Comparison of ENCODE assay signal across 11 cellular contexts in the genomic region with DNA sequence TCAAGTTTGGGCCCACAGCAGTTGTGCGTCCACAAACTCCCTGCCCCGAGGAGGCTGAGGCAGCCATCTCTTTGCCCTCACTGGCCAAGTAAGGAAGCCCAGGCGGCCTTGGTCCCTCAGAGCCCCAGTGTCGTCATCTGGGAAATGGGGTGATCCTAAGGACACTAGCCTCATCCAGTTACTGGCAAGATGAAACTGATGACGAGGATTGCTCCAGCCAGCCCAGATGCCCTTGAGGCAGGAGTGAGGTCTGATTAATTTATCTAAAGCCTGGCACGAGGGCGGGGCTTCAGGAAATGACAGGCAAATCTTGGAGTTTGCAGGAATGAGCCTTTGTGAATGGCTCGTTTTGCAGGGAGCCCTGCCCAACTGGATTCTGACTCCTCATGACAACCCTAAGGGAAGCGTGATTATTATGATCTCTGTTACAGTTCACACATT. TPM values are rescaled to one million over a fixed set of nuclear protein-coding genes. Genes with fewer than 3 reads are reported as not detected.
A peak's percentile ranks its signal among the peaks of the same experiment; 100 is the strongest.
DNase-seq lines count a peak whose midpoint lies in the region; ATAC-seq and TF ChIP-seq lines count a peak whose summit lies in the region.
"Had no signal": no experiment of that assay in that cellular context is flagged by ENCODE, and none has a peak within 500 bp of the region (broad histone marks: within the 10 kb centered on the region; RNA-seq: fewer than 3 reads in every experiment).

No MANE protein-coding gene starts in this region.

- no peak for TF ChIP-seq CTCF in right atrium auricular region (IDR thresholded peaks at IDR 0.05)
- no peak for TF ChIP-seq CTCF in suprapubic skin (IDR thresholded peaks at IDR 0.05)

- peak overlapping the region; percentile 89 for H3K4me3 Mint-ChIP-seq in activated naive CD4-positive, alpha-beta T cell treated with anti-CD3 and anti-CD28 coated beads, Interleukin-2, amount 10 ng/mL, durations not matched to agents 7 days and 5 days
- peak overlapping the region; percentile 92 for H3K4me3 Mint-ChIP-seq in activated naive CD8-positive, alpha-beta T cell treated with anti-CD3 and anti-CD28 coated beads, Interleukin-2, amount 10 ng/mL, durations not matched to agents 7 days and 5 days

- H3K4me1 ChIP-seq in right atrium auricular region = peaks cover 0 to 53% of the 10 kb centered on the region in 2 donors
- H3K4me1 ChIP-seq in suprapubic skin = peaks cover 53% of the 10 kb centered on the region

- H3K36me3 ChIP-seq in right atrium auricular region = no peaks in the 10 kb centered on the region
- no peaks in the 10 kb centered on the region for H3K36me3 ChIP-seq in suprapubic skin
- H3K36me3 ChIP-seq: transverse colon had no signal

- no peaks in the 10 kb centered on the region for H3K9me3 Mint-ChIP-seq in activated naive CD4-positive, alpha-beta T cell treated with anti-CD3 and anti-CD28 coated beads, Interleukin-2, amount 10 ng/mL, durations not matched to agents 7 days and 5 days
- H3K9me3 Mint-ChIP-seq in activated naive CD8-positive, alpha-beta T cell treated with anti-CD3 and anti-CD28 coated beads, Interleukin-2, amount 10 ng/mL, durations not matched to agents 7 days and 5 days = no peaks in the 10 kb centered on the region

- no peak for TF ChIP-seq EP300 in suprapubic skin (IDR thresholded peaks at IDR 0.05)

- DNase-seq in activated naive CD4-positive, alpha-beta T cell treated with anti-CD3 and anti-CD28 coated beads, Interleukin-2, amount 10 ng/mL, durations not matched to agents 7 days and 5 days = no peak
- DNase-seq in activated naive CD4-positive, alpha-beta T cell (lab: John Stamatoyannopoulos, UW) = no peak
- DNase-seq in activated naive CD8-positive, alpha-beta T cell treated with anti-CD3 and anti-CD28 coated beads, Interleukin-2, amount 10 ng/mL, durations not matched to agents 7 days and 5 days = no peak
- DNase-seq in right atrium auricular region (ENCODE audit: low spot score) (no peak), suprapubic skin (ENCODE audit: low spot score in 2 of 2) (no peak), KBM-7 (no peak), cortex of kidney (lab: John Stamatoyannopoulos, UW) (no peak)
- DNase-seq: NCI-H1092 treated with DMSO at 0.1 percent for 48 hours, transverse colon had no signal

- no peak for ATAC-seq in activated naive CD8-positive, alpha-beta T cell treated with anti-CD3 and anti-CD28 coated beads, Interleukin-2, amount 10 ng/mL, durations not matched to agents 7 days and 5 days (ENCODE audit: low read depth)
- no peak for ATAC-seq in HG03039 (IDR thresholded peaks at IDR 0.05; ENCODE audit: unreplicated experiment)
- ATAC-seq: SK-N-SH treated with all-trans-retinoic acid at 6 μM for 48 hours had no signal

- H3K36me3 Mint-ChIP-seq in activated naive CD4-positive, alpha-beta T cell treated with anti-CD3 and anti-CD28 coated beads, Interleukin-2, amount 10 ng/mL, durations not matched to agents 7 days and 5 days = peaks cover 7% of the 10 kb centered on the region
- peaks cover 3% of the 10 kb centered on the region for H3K36me3 Mint-ChIP-seq in activated naive CD8-positive, alpha-beta T cell treated with anti-CD3 and anti-CD28 coated beads, Interleukin-2, amount 10 ng/mL, durations not matched to agents 7 days and 5 days

- H3K9me3 ChIP-seq in right atrium auricular region (no peaks in the 10 kb centered on the region), suprapubic skin (no peaks in the 10 kb centered on the region)
- H3K9me3 ChIP-seq: transverse colon had no signal

- H3K27ac Mint-ChIP-seq in activated naive CD4-positive, alpha-beta T cell treated with anti-CD3 and anti-CD28 coated beads, Interleukin-2, amount 10 ng/mL, durations not matched to agents 7 days and 5 days = no peak overlapping the region
- H3K27ac Mint-ChIP-seq in activated naive CD8-positive, alpha-beta T cell treated with anti-CD3 and anti-CD28 coated beads, Interleukin-2, amount 10 ng/mL, durations not matched to agents 7 days and 5 days = peak overlapping the region; percentile 43

- H3K27ac ChIP-seq in right atrium auricular region (peak overlapping the region; percentile 71 to 77), suprapubic skin (peak overlapping the region; percentile 44)

- POLR2A ChIA-PET in activated naive CD8-positive, alpha-beta T cell treated with anti-CD3 and anti-CD28 coated beads, Interleukin-2, amount 10 ng/mL, durations not matched to agents 7 days and 5 days (lab: Charles Lee) = no interaction called here

- H3K4me3 ChIP-seq in right atrium auricular region (peak overlapping the region in 1 of 2 donors; percentile 61), suprapubic skin (no peak overlapping the region)

- no peaks in the 10 kb centered on the region for H3K27me3 ChIP-seq in right atrium auricular region
- H3K27me3 ChIP-seq in suprapubic skin = peaks cover 14% of the 10 kb centered on the region
- H3K27me3 ChIP-seq: transverse colon had no signal

- H3K4me1 Mint-ChIP-seq in activated naive CD4-positive, alpha-beta T cell treated with anti-CD3 and anti-CD28 coated beads, Interleukin-2, amount 10 ng/mL, durations not matched to agents 7 days and 5 days = peaks cover 45% of the 10 kb centered on the region
- H3K4me1 Mint-ChIP-seq in activated naive CD8-positive, alpha-beta T cell treated with anti-CD3 and anti-CD28 coated beads, Interleukin-2, amount 10 ng/mL, durations not matched to agents 7 days and 5 days = peaks cover 36% of the 10 kb centered on the region

- CTCF ChIA-PET in activated naive CD4-positive, alpha-beta T cell treated with anti-CD3 and anti-CD28 coated beads, Interleukin-2, amount 10 ng/mL, durations not matched to agents 7 days and 5 days (lab: Charles Lee) = interaction anchor here (1.0 to 3.7 kb wide), 4 partner anchors 12 to 19 kb away, joined by 6 to 23 read pairs (median 13); no protein-coding TSS in a partner anchor

- no peak for TF ChIP-seq POLR2A in suprapubic skin (IDR thresholded peaks at IDR 0.05)

- in situ Hi-C loops in KBM-7 (cut with MboI; ENCODE audit: low pct_unique_long_range_greater_than_20kb, low sequenced_read_pairs) = loop anchor here (25.0 kb wide), 1 partner anchor 309 kb away; no protein-coding TSS in a partner anchor

- WGBS in suprapubic skin = 34% methylated on average over 8 of the region's 9 CpGs

- peaks cover 26% of the 10 kb centered on the region for H3K27me3 Mint-ChIP-seq in activated naive CD4-positive, alpha-beta T cell treated with anti-CD3 and anti-CD28 coated beads, Interleukin-2, amount 10 ng/mL, durations not matched to agents 7 days and 5 days
- H3K27me3 Mint-ChIP-seq in activated naive CD8-positive, alpha-beta T cell treated with anti-CD3 and anti-CD28 coated beads, Interleukin-2, amount 10 ng/mL, durations not matched to agents 7 days and 5 days = no peaks in the 10 kb centered on the region

RNA-seq across cellular contexts. Expression of a gene that starts 5.6 kb away (rescaled TPM):
- 10 to 100 TPM; 34.6 to 35.1 TPM for total RNA-seq in activated naive CD8-positive, alpha-beta T cell treated with anti-CD3 and anti-CD28 coated beads, Interleukin-2, amount 10 ng/mL, durations not matched to agents 7 days and 5 days
- total RNA-seq in right atrium auricular region (10 to 100 TPM; 11.6 to 36.5 TPM), suprapubic skin (10 to 100 TPM; 33.9 to 82.6 (median 51.5) TPM)

RNA-seq across cellular contexts. Expression of a gene that starts 21.1 kb away (rescaled TPM):
- not detected for total RNA-seq in activated naive CD8-positive, alpha-beta T cell treated with anti-CD3 and anti-CD28 coated beads, Interleukin-2, amount 10 ng/mL, durations not matched to agents 7 days and 5 days
- total RNA-seq in right atrium auricular region = not detected
- total RNA-seq in suprapubic skin = under 1 TPM in 1 of 4 donors, not detected in 3; 0.55 TPM
- total RNA-seq: transverse colon had no signal

RNA-seq across cellular contexts. Expression of a gene that starts 31.5 kb away (rescaled TPM):
- not detected for total RNA-seq in activated naive CD8-positive, alpha-beta T cell treated with anti-CD3 and anti-CD28 coated beads, Interleukin-2, amount 10 ng/mL, durations not matched to agents 7 days and 5 days
- 1 to 10 TPM in 1 of 2 donors, not detected in 1; 1.1 TPM for total RNA-seq in right atrium auricular region
- total RNA-seq in suprapubic skin = 100 to 1,000 TPM in 3 of 4 donors, 10 to 100 TPM in 1; 52.9 to 364 (median 353) TPM

Comparison
In these comparisons a context has a peak if more than half of its experiments do, and no peak if none do; other contexts are left out.
1. RNA of a gene that starts 31.5 kb away (total RNA-seq): 52.9 to 364 TPM in suprapubic skin; 1.1 TPM in right atrium auricular region and not detected in activated naive CD8-positive, alpha-beta T cell treated with anti-CD3 and anti-CD28 coated beads, Interleukin-2, amount 10 ng/mL, durations not matched to agents 7 days and 5 days; every median in the first group is over 10 times any median in the second.